23 cellular contexts compared by ENCODE assay signal in the genomic region with DNA sequence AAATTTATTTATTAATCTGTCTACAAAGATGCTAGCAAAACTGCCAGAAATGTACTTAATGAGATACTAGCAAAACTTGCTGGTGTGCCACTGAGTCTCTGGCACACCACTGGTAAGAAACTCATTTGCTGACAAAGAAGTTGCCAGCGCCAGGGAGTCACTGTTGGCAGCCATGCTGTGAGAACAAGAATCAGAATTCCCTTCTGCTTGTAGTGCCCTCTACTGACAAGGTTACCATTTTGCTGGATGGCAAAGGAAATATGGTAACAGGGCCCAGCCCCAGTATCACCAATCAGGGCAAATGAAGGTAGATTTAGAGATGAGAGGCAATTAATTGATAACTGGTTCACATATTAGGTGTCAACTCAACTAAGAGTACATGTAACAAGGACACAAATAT.
DNase-seq lines count a peak whose midpoint lies in the region; FAIRE-seq and TF ChIP-seq lines count a peak whose summit lies in the region.
"Had no signal": no experiment of that assay in that cellular context is flagged by ENCODE, and none has a peak within 500 bp of the region (broad histone marks: within the 10 kb centered on the region; RNA-seq: fewer than 3 reads in every experiment).

No MANE protein-coding gene starts in this region.

- no peak overlapping the region for H3K27ac ChIP-seq in neuronal stem cell (replicated peaks; ENCODE audit: low read length)
- H3K27ac ChIP-seq: PC-9, SJCRH30 had no signal

- no peak overlapping the region for H2BK5ac ChIP-seq in neuronal stem cell (ENCODE audit: low read length)

- H3K14ac ChIP-seq in neuronal stem cell (ENCODE audit: low read length) = no peak overlapping the region

- H3K36me3 ChIP-seq in bronchial epithelial cell (ENCODE audit: control insufficient read depth, insufficient read depth, low read length) = no peaks in the 10 kb centered on the region
- no peaks in the 10 kb centered on the region for H3K36me3 ChIP-seq in neuronal stem cell (replicated peaks in 1 of 2; ENCODE audit: control insufficient read depth in 2 of 2, insufficient read depth in 2 of 2, low read length in 2 of 2)
- H3K36me3 ChIP-seq: SJCRH30 had no signal

- TF ChIP-seq POLR2A in NB4 (IDR thresholded peaks at IDR 0.05; ENCODE audit: extremely low read depth, insufficient read length) = no peak

- H3K9ac ChIP-seq in neuronal stem cell (ENCODE audit: low read depth, low read length, poor library complexity) = no peak overlapping the region

- H3K4ac ChIP-seq in neuronal stem cell (ENCODE audit: low read length) = no peak overlapping the region

- H2AK5ac ChIP-seq in neuronal stem cell (ENCODE audit: low read depth, low read length) = no peak overlapping the region

- no peak for TF ChIP-seq CTCF in NB4 (IDR thresholded peaks at IDR 0.05; ENCODE audit: low read depth, low read length)
- TF ChIP-seq CTCF in bronchial epithelial cell (IDR thresholded peaks at IDR 0.05; ENCODE audit: insufficient read depth, low read length, severe bottlenecking) = no peak

- no peaks in the 10 kb centered on the region for H3K79me1 ChIP-seq in neuronal stem cell (ENCODE audit: low read depth, low read length)

- H4K8ac ChIP-seq in neuronal stem cell (ENCODE audit: low read depth, low read length) = no peak overlapping the region

- H3K4me1 ChIP-seq in neuronal stem cell (ENCODE audit: control insufficient read depth in 2 of 2, insufficient read depth in 1 of 2, low read depth in 1 of 2, low read length in 2 of 2) = no peaks in the 10 kb centered on the region
- H3K4me1 ChIP-seq: SJCRH30 had no signal

- H3K18ac ChIP-seq in neuronal stem cell (ENCODE audit: low read length) = no peak overlapping the region

- WGBS in neuronal stem cell (ENCODE audit: extremely low coverage in 2 of 2, insufficient read length in 2 of 2, insufficient replicate concordance in 1 of 2), 2 donors = no CpG with 5 or more reads among the region's 1 CpG

- no peaks in the 10 kb centered on the region for H3K9me3 ChIP-seq in neuronal stem cell (replicated peaks in 1 of 2; ENCODE audit: control insufficient read depth in 2 of 2, insufficient read depth in 1 of 2, low read depth in 1 of 2, low read length in 2 of 2)
- H3K9me3 ChIP-seq: SJCRH30 had no signal

- peak overlapping the region; percentile 38 for H2AFZ ChIP-seq in neuronal stem cell (ENCODE audit: low read length)
- H2AFZ ChIP-seq: PC-9 had no signal

- H3K27me3 ChIP-seq in bronchial epithelial cell (ENCODE audit: control insufficient read depth, insufficient read depth, low read length) = no peaks in the 10 kb centered on the region
- H3K27me3 ChIP-seq in neuronal stem cell (ENCODE audit: control insufficient read depth in 3 of 3, insufficient read depth in 3 of 3, low read depth in 1 of 3, low read length in 3 of 3) = no peaks in the 10 kb centered on the region
- H3K27me3 ChIP-seq: SJCRH30 had no signal

- H3K23ac ChIP-seq in neuronal stem cell (ENCODE audit: low read depth, low read length, poor library complexity) = no peak overlapping the region

- no peak overlapping the region for H2BK15ac ChIP-seq in neuronal stem cell (ENCODE audit: low read length)

- H3K4me2 ChIP-seq in neuronal stem cell (ENCODE audit: insufficient read depth, low read length, poor library complexity, severe bottlenecking) = no peak overlapping the region
- H3K4me2 ChIP-seq: PC-9 had no signal

- H2BK120ac ChIP-seq in neuronal stem cell (ENCODE audit: low read depth, low read length) = no peak overlapping the region

- DNase-seq in DMS 273 (lab: John Stamatoyannopoulos, UW; ENCODE audit: unreplicated experiment) (peak; percentile 2), DMS 273 treated with DMSO at 0.1 percent for 48 hours (lab: John Stamatoyannopoulos, UW) (no peak), NB4 (ENCODE audit: low read depth) (peak; percentile 5), bronchial epithelial cell (ENCODE audit: low read depth) (peak; percentile 1), neuronal stem cell (ENCODE audit: low spot score) (no peak), C1 segment of cervical spinal cord (lab: John Stamatoyannopoulos, UW) (no peak), LoVo (ENCODE audit: low spot score) (no peak), NCI-H774 (lab: John Stamatoyannopoulos, UW) (no peak)
- DNase-seq: 8988T; CD8-positive, alpha-beta memory T cell; GF-D8; HFFc6; Kasumi-1; MV-4-11; NCI-H1694 treated with DMSO at 0.1 percent for 48 hours; NCI-H2107; NCI-H226; NCI-H524 treated with DMSO at 0.1 percent for 48 hours; PC-9; SW 1271 had no signal

- H3K4me3 ChIP-seq in NB4 (ENCODE audit: low read depth, low read length) (no peak overlapping the region), bronchial epithelial cell (ENCODE audit: low read depth, low read length) (no peak overlapping the region), neuronal stem cell (ENCODE audit: low read length in 2 of 2) (no peak overlapping the region)
- H3K4me3 ChIP-seq: PC-9, SJCRH30 had no signal

- FAIRE-seq in bronchial epithelial cell (lab: Jason Lieb, UNC) = no peak
- FAIRE-seq: GM12891, GM18507 had no signal

- H2BK12ac ChIP-seq in neuronal stem cell (ENCODE audit: low read length) = no peak overlapping the region

- no peak overlapping the region for H4K91ac ChIP-seq in neuronal stem cell (ENCODE audit: low read depth, low read length, poor library complexity)

Comparison
In these comparisons a context has a peak if more than half of its experiments do, and no peak if none do; other contexts are left out.
1. DNase-seq: peak in DMS 273 (single experiment), NB4 (single experiment) and bronchial epithelial cell (single experiment); none in DMS 273 treated with DMSO at 0.1 percent for 48 hours (single experiment), neuronal stem cell (single experiment), C1 segment of cervical spinal cord (0 of 14), LoVo (single experiment) and NCI-H774 (single experiment).